Comparison of ENCODE assay signal across 1 cellular context in the genomic region with DNA sequence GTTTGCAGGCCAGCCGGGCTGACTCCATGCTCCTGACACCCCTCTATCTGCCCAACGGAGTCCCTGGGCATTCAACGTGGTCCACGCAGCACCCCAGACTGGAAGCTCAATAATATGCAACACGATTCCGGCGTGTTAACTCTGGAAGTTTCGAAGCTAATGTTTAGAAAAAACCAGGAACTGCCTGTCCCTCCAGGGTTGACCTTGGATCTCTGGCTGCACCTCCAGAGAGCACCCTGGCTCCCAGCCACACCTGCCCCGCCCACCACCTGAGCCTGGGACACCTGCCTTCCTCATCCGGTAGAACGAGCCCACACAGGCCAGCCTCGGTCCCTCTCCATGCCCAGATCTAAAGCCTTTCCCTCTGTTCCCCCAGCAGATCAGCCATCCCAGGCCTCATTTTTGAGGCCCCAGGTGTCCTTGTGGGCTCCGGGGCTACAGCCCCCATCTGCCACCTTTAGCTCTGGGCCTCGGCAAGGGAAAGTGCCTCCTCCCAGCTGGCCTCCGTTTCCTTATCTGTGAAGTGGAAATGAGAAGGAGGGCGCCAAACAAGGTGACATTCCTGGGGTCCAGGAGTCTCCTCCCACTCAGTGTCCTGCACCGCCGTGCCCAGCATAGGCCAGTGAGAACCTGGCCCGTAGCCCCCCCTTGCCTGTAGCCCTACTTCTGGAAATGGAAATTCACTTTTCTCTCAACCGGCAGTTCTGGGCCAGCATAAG.
A peak's percentile ranks its signal among the peaks of the same experiment; 100 is the strongest.
TF ChIP-seq lines count a peak whose summit lies in the region.

No MANE protein-coding gene starts in this region.

TF ChIP-seq in liver, 16 proteins besides CTCF, POLR2A, EP300 and RAD21 (continued from another document):
- TF ChIP-seq YY1 (IDR thresholded peaks at IDR 0.05): peak; percentile 64
